31 cellular contexts compared by ENCODE assay signal in genomic region chr7:154835924-154836529, GRCh38.
"Had no signal": no experiment of that assay in that cellular context is flagged by ENCODE, and none has a peak within 500 bp of the region (broad histone marks: within the 10 kb centered on the region; RNA-seq: fewer than 3 reads in every experiment).

No MANE protein-coding gene starts in this region.

- ATAC-seq: effector memory CD8-positive, alpha-beta T cell; heart left ventricle; mucosa of descending colon; natural killer cell treated with Interleukin-12 subunit alpha and Interleukin-12 subunit beta and Interleukin-15 and Interleukin-18, amount 100 ng/mL, for 72 hours; stimulated activated memory B cell treated with anti-CD40 and anti-IgM and Interleukin-4, amounts not matched to agents 10 μg/mL and 1 μg/mL and 100 μg/mL, for 72 hours; stimulated activated naive CD8-positive, alpha-beta T cell treated with anti-CD3 and anti-CD28 coated beads, Interleukin-15, amount 100 ng/mL, for 72 hours; T-helper 17 cell had no signal

- DNase-seq: activated CD4-positive, alpha-beta memory T cell treated with anti-CD3 and anti-CD28 coated beads for 36 hours; activated CD4-positive, alpha-beta T cell treated with anti-CD3 and anti-CD28 coated beads, Interleukin-2, amount 10 ng/mL, durations not matched to agents 24 days and 14 days; activated CD4-positive, CD25-positive, alpha-beta regulatory T cell treated with anti-CD3 and anti-CD28 coated beads, Interleukin-2, amount 50 U/mL, for 72 hours; activated CD8-positive, alpha-beta memory T cell treated with anti-CD3 and anti-CD28 coated beads, Interleukin-2, amount 50 U/mL, for 48 hours; activated gamma-delta T cell; activated naive CD4-positive, alpha-beta T cell treated with anti-CD3 and anti-CD28 coated beads, Interleukin-2, amount 10 ng/mL, durations not matched to agents 7 days and 5 days; activated naive CD8-positive, alpha-beta T cell treated with anti-CD3 and anti-CD28 coated beads, Interleukin-2, amount 10 ng/mL, durations not matched to agents 7 days and 5 days; activated T-cell treated with anti-CD3 and anti-CD28 coated beads, Interleukin-2, amount 50 U/mL, for 24 hours; brain microvascular endothelial cell; cortex of kidney; effector memory CD8-positive, alpha-beta T cell; foreskin fibroblast; heart left ventricle; immature natural killer cell; kidney glomerular epithelial cell; left ventricle myocardium inferior; mucosa of descending colon; ovary; sigmoid colon; stimulated activated CD4-positive, alpha-beta T cell treated with anti-CD3 and anti-CD28 coated beads, Interleukin-1b, Interleukin-23, amount 100 ng/mL, for 48 hours; stimulated activated CD4-positive, alpha-beta T cell treated with anti-CD3 and anti-CD28 coated beads, Interleukin-4, amount 100 ng/mL, for 4 hours; stimulated activated CD8-positive, alpha-beta memory T cell treated with anti-CD3 and anti-CD28 coated beads, Interleukin-4, amount 100 ng/mL, for 48 hours; stimulated activated naive CD8-positive, alpha-beta T cell treated with anti-CD3 and anti-CD28 coated beads, Interleukin-15, amount 100 ng/mL, for 72 hours; substantia nigra; T-helper 17 cell; T1000; thyroid gland; upper lobe of left lung had no signal

- H3K27ac ChIP-seq: ascending aorta, brain microvascular endothelial cell, heart left ventricle, left ventricle myocardium inferior, ovary, sigmoid colon, thyroid gland, upper lobe of left lung had no signal
